8 cellular contexts compared by ENCODE assay signal in the genomic region with DNA sequence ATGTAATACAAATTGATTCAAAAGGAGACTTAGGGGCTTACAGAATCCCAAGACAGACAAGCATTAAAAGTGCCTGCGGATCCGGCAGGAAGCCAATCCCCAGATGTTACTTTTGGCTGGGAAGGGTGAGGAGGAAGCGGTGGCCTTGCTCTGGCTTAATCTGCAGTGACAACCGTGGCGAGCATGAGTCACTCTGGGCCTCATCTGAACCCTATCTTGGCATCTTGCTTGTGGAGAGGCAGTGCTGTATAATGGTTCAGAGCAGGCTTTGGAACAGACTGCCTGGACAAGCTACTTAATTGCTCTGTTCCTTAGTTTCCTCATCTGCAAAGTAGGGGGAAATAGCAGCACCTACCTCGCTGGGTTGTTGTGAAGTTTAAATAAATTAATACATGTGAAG.
DNase-seq lines count a peak whose midpoint lies in the region; ATAC-seq and TF ChIP-seq lines count a peak whose summit lies in the region.

No MANE protein-coding gene starts in this region.

- H3K9ac ChIP-seq in OCI-LY3 (ENCODE audit: low read length) = no peak overlapping the region

- H3K4me1 ChIP-seq in OCI-LY3 (ENCODE audit: low read length) = peaks cover 8% of the 10 kb centered on the region
- H3K4me1 ChIP-seq in right lobe of liver = peaks cover 0 to 4% (median 0%) of the 10 kb centered on the region in 4 donors
- peaks cover 27 to 56% (median 35%) of the 10 kb centered on the region in 4 donors for H3K4me1 ChIP-seq in transverse colon

- H3K79me2 ChIP-seq in OCI-LY3 (ENCODE audit: low read length) = no peaks in the 10 kb centered on the region

- 0 out of 2 replicates have a peak overlapping the region, but pooled peaks have one; percentile 4 for H2AFZ ChIP-seq in OCI-LY3 (ENCODE audit: low read depth, low read length)

- in situ Hi-C loops in transverse colon (cut with MboI; ENCODE audit: low pct_ligation_motif_present in 1 of 4, low pct_unique_long_range_greater_than_20kb in 1 of 4, low sequenced_read_pairs in 3 of 4) = loop anchor here in 1 of 4 donors (25.0 kb wide), 1 partner anchor 643 kb away; a partner anchor contains a TSS

- H3K4me2 ChIP-seq in OCI-LY3 (ENCODE audit: low read length) = no peak overlapping the region

- TF ChIP-seq EP300 in transverse colon (IDR thresholded peaks at IDR 0.05; ENCODE audit: low read depth) = no peak

- WGBS in right lobe of liver (ENCODE audit: insufficient coverage, low coverage, low lambda C conversion rate, missing lambda C conversion rate) = 46% methylated on average over 5 of the region's 6 CpGs
- WGBS in transverse colon (ENCODE audit: low coverage in 1 of 2), 2 donors = 47 to 56% methylated on average over 5 to 6 of the region's 6 CpGs

- no peak for TF ChIP-seq CTCF in OCI-LY3 (IDR thresholded peaks at IDR 0.05; ENCODE audit: low read depth, low read length)
- no peak for TF ChIP-seq CTCF in right lobe of liver (IDR thresholded peaks at IDR 0.05)
- TF ChIP-seq CTCF in transverse colon (IDR thresholded peaks at IDR 0.05) = no peak

- peak; percentile 60 to 84 (median 73) for ATAC-seq in right lobe of liver
- ATAC-seq in HG03342 (IDR thresholded peaks at IDR 0.05; ENCODE audit: unreplicated experiment) = no peak

- no peaks in the 10 kb centered on the region for H3K27me3 ChIP-seq in OCI-LY3 (ENCODE audit: low read depth, low read length)
- no peaks in the 10 kb centered on the region for H3K27me3 ChIP-seq in right lobe of liver
- no peaks in the 10 kb centered on the region for H3K27me3 ChIP-seq in transverse colon

- H3K4me3 ChIP-seq in OCI-LY3 (ENCODE audit: low read length) (no peak overlapping the region), right lobe of liver (no peak overlapping the region), transverse colon (no peak overlapping the region)

- H3K36me3 ChIP-seq in OCI-LY3 (replicated peaks; ENCODE audit: low read depth, low read length) = no peaks in the 10 kb centered on the region
- H3K36me3 ChIP-seq in right lobe of liver = no peaks in the 10 kb centered on the region
- H3K36me3 ChIP-seq in transverse colon = no peaks in the 10 kb centered on the region

- intact Hi-C loops in right lobe of liver (cut with DNase I) (no loop called here), transverse colon (cut with DNase I; ENCODE audit: low total_unique reads) (no loop called here)

- TF ChIP-seq POLR2A in right lobe of liver (IDR thresholded peaks at IDR 0.05) (no peak), transverse colon (IDR thresholded peaks at IDR 0.05) (no peak)

- H3K9me3 ChIP-seq in OCI-LY3 (ENCODE audit: insufficient read depth, low read length) (no peaks in the 10 kb centered on the region), right lobe of liver (no peaks in the 10 kb centered on the region), transverse colon (peaks cover 0 to 6% of the 10 kb centered on the region in 2 donors)

- DNase-seq in DMS53 (lab: John Stamatoyannopoulos, UW) (peak; percentile 73), amniotic epithelial cell (ENCODE audit: low read depth) (peak; percentile 45), right lobe of liver (peak in 2 of 3 donors; percentile 43 to 47), transverse colon (peak; percentile 60), cortex of kidney (lab: John Stamatoyannopoulos, UW) (no peak), COR-L47 (lab: John Stamatoyannopoulos, UW) (no peak)

- H3K27ac ChIP-seq in OCI-LY3 (ENCODE audit: low read length) (no peak overlapping the region), right lobe of liver (no peak overlapping the region), transverse colon (peak overlapping the region; percentile 47 to 67 (median 56))

- H4K20me1 ChIP-seq in OCI-LY3 (ENCODE audit: insufficient read depth, low read length) = no peaks in the 10 kb centered on the region

Comparison
In these comparisons a context has a peak if more than half of its experiments do, and no peak if none do; other contexts are left out.
1. DNase-seq: peak in DMS53 (single experiment), amniotic epithelial cell (single experiment), right lobe of liver (2 of 3) and transverse colon (single experiment); none in cortex of kidney (single experiment) and COR-L47 (single experiment).
2. H3K27ac ChIP-seq: peak in transverse colon (4 of 4); none in OCI-LY3 (single experiment) and right lobe of liver (0 of 3).